1 cellular context compared by ENCODE assay signal in genomic region chr19:45585158-45585577, GRCh38.
TF ChIP-seq lines count a peak whose summit lies in the region.

No MANE protein-coding gene starts in this region.

TF ChIP-seq in K562, 482 proteins besides CTCF, POLR2A, EP300 and RAD21 (continued from another document):
- TF ChIP-seq ZNF592 (IDR thresholded peaks at IDR 0.05) (peak; percentile 20; the same call in 1 of the 2 replicates), TFAP4 (CRISPR knock-in tag; IDR thresholded peaks at IDR 0.05; ENCODE audit: borderline replicate concordance) (no peak), MYNN (IDR thresholded peaks at IDR 0.05) (no peak), MYNN (CRISPR knock-in tag; IDR thresholded peaks at IDR 0.05) (no peak), NR2C2 (CRISPR knock-in tag; IDR thresholded peaks at IDR 0.05) (no peak), NR2C2 (tag; IDR thresholded peaks at IDR 0.05) (no peak), RBM39 (optimal IDR thresholded peaks at IDR 0.05; ENCODE audit: low read depth, low read length) (no peak), ZNF589 (CRISPR knock-in tag; IDR thresholded peaks at IDR 0.05; ENCODE audit: low read depth) (no peak), ZNF232 (CRISPR knock-in tag; IDR thresholded peaks at IDR 0.05) (no peak), ZSCAN32 (CRISPR knock-in tag; IDR thresholded peaks at IDR 0.05) (no peak), RCOR1 (IDR thresholded peaks at IDR 0.05; ENCODE audit: borderline replicate concordance in 1 of 2, low read depth in 2 of 2, low read length in 2 of 2) (peak in 1 of 2 experiments; percentile 74; a peak in 1 of 4 replicates), SFPQ (IDR thresholded peaks at IDR 0.05; ENCODE audit: low read depth, low read length) (no peak), GABPB1 (CRISPR knock-in tag; IDR thresholded peaks at IDR 0.05) (0 out of 2 replicates have a peak, but pooled peaks have one; percentile 5), NR4A1 (CRISPR knock-in tag; IDR thresholded peaks at IDR 0.05) (0 out of 2 replicates have a peak, but pooled peaks have one; percentile 9), NR4A1 (tag; IDR thresholded peaks at IDR 0.05) (0 out of 2 replicates have a peak, but pooled peaks have one; percentile 15), FIP1L1 (IDR thresholded peaks at IDR 0.05; ENCODE audit: low read depth, low read length, poor library complexity, severe bottlenecking) (no peak), CREB5 (CRISPR knock-in tag; IDR thresholded peaks at IDR 0.05) (no peak), ZFPM2 (CRISPR knock-in tag; IDR thresholded peaks at IDR 0.05) (no peak), EGR1 (conservative IDR thresholded peaks at IDR 0.05) (no peak)
